ENCODE assay signal across 8 cellular contexts in genomic region chr3:125915792-125916375, GRCh38. TPM values are rescaled to one million over a fixed set of nuclear protein-coding genes. Genes with fewer than 3 reads are reported as not detected.
DNase-seq lines count a peak whose midpoint lies in the region; ATAC-seq lines count a peak whose summit lies in the region.
"Not testable (repeated sequence)": the region's sequence is repeated elsewhere in the genome, so short reads cannot be mapped to it uniquely, and the experiment has no call there.

No MANE protein-coding gene starts in this region.

- peak; percentile 99 to 100 (median 99) for DNase-seq in CD8-positive, alpha-beta memory T cell
- DNase-seq in HT-29 (ENCODE audit: low spot score) = peak; percentile 99
- DNase-seq in NK-92 treated with Interleukin-12 subunit alpha and Interleukin-12 subunit beta, amount 100 ng/mL, for 24 hours (lab: John Stamatoyannopoulos, UW) = peak; percentile 100
- DNase-seq in activated CD8-positive, alpha-beta memory T cell treated with anti-CD3 and anti-CD28 coated beads for 4 hours (ENCODE audit: low read depth in 2 of 2) = peak; percentile 98 to 99
- DNase-seq in effector CD8-positive, alpha-beta T cell (lab: John Stamatoyannopoulos, UW) = peak; percentile 99
- peak; percentile 99 for DNase-seq in medulla oblongata (ENCODE audit: extremely low spot score)
- peak; percentile 96 to 99 (median 96) for DNase-seq in stimulated activated CD4-positive, alpha-beta T cell treated with anti-CD3 and anti-CD28 coated beads, TNF-alpha, amount 100 ng/mL, for 48 hours (ENCODE audit: low read depth in 3 of 3)

- ATAC-seq in GM21367 (IDR thresholded peaks at IDR 0.05; ENCODE audit: unreplicated experiment) = peak; percentile 88

- H3K4me1 Mint-ChIP-seq in CD8-positive, alpha-beta memory T cell = peaks cover 11 to 17% (median 13%) of the 10 kb centered on the region in 3 donors

- not testable (repeated sequence) for H3K9me3 Mint-ChIP-seq in CD8-positive, alpha-beta memory T cell

- not testable (repeated sequence) for H3K9me3 ChIP-seq in CD8-positive, alpha-beta memory T cell (ENCODE audit: low read length)

- not testable (repeated sequence) for H3K4me1 ChIP-seq in CD8-positive, alpha-beta memory T cell (ENCODE audit: insufficient read depth, low read length)

- not testable (repeated sequence) for H3K27me3 Mint-ChIP-seq in CD8-positive, alpha-beta memory T cell

- POLR2A ChIA-PET in CD8-positive, alpha-beta memory T cell (lab: Charles Lee) = not testable (repeated sequence)

- peak overlapping the region; percentile 88 to 96 (median 92) for H3K4me3 Mint-ChIP-seq in CD8-positive, alpha-beta memory T cell

- H3K27ac Mint-ChIP-seq in CD8-positive, alpha-beta memory T cell = peak overlapping the region; percentile 89 to 99 (median 97)

- not testable (repeated sequence) for H3K36me3 ChIP-seq in CD8-positive, alpha-beta memory T cell (ENCODE audit: insufficient read depth, low read length)

- not testable (repeated sequence) for H3K36me3 Mint-ChIP-seq in CD8-positive, alpha-beta memory T cell

- not testable (repeated sequence) for H3K27me3 ChIP-seq in CD8-positive, alpha-beta memory T cell (ENCODE audit: insufficient read depth, low read length, poor library complexity, severe bottlenecking)

- H3K27ac ChIP-seq in CD8-positive, alpha-beta memory T cell (ENCODE audit: low read depth, low read length) = peak overlapping the region; percentile 67

- not testable (repeated sequence) for H3K4me3 ChIP-seq in CD8-positive, alpha-beta memory T cell (ENCODE audit: low read length)

- CTCF ChIA-PET in CD8-positive, alpha-beta memory T cell (lab: Charles Lee) = not testable (repeated sequence)

RNA-seq across cellular contexts. Expression of gene ROPN1B, which starts 53.1 kb away (rescaled TPM):
- total RNA-seq in CD8-positive, alpha-beta memory T cell = not detected
- polyA plus RNA-seq in CD8-positive, alpha-beta memory T cell = not detected
- 0.69 and 1.5 TPM in 2 replicates for total RNA-seq in HT-29 (2014; rRNA removed; shearing (Covaris generic))
